ENCODE assay signal across 1 cellular context in the genomic region with DNA sequence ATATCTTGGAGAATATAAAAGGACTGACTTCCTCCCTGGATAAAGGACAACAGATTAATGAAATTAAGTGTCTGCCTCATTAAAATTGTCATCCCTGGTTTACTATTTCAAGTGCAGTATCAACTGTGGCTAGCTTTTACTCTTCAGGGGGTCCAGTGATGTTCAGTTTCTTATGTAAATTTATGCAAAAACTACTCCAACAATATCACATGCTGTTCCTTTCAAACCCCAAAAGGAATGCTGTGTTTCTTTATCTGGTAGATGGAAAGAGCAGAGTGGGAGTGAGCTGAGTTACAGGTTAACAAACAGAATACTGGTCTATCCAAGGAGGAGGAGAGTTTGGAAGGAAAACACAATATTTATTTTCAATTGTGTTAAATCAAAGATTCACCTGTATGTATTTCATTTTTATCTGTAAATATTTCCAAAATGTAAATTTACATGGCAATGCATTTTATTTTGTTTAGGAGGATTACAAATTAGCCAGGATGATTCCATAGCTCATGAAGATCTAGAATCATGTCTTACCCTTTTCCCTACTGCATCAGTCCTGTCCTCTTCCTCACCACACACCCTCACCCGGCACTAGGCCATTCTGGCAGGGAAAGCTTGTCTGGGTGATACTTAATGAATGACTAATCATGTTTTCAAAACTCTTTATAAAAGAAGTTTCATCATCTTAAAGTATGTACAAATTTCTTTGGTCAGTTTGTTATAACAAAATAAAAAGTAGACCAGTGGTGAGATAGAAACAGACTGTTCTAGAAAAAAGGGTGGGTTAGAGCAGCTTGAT.
TF ChIP-seq lines count a peak whose summit lies in the region.

No MANE protein-coding gene starts in this region.

TF ChIP-seq in GM23338, 12 proteins besides CTCF, POLR2A, EP300 and RAD21 (continued from another document):
- TF ChIP-seq REST (IDR thresholded peaks at IDR 0.05; ENCODE audit: unreplicated experiment) (no peak), JUNB (IDR thresholded peaks at IDR 0.05; ENCODE audit: unreplicated experiment) (no peak), NANOG (IDR thresholded peaks at IDR 0.05; ENCODE audit: borderline replicate concordance) (peak; percentile 88), STAT1 (IDR thresholded peaks at IDR 0.05; ENCODE audit: unreplicated experiment) (no peak)
